In the genomic region with DNA sequence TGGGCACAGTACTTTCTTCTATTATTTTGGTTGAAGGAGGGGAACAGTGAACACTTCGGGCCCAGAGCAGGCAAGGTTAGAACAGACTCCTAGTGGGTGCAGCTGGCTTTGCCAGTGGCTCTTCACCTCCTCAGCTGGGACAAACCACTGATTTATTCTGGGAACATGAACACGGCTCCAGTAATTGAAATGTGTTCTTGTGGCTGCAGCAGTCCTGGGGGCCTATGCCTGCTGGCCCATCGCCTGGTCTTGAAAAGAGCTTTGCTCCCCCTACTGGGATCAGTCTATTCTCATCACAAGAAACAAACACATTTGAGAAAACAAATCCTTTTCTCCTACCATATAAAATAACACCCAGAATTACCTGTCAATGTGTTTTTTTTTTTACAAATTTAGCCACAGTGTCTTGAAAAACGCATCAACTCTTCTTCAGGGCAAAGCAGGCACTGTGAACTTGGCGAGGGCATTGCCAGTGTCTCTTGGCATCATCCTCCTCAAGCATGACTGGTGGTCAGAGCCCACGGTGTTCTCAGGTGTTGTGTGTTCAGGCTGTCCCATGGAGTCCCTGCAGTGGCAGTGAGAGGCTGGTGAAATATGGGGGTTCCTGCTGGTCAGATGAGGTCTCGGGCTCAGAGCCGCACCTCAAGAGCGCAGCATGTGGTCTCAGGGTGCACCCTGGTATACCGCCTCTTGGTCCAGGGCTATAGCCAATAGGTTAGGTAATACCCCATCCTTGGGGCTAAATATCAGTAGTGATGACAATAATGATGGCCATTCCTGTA, we compare ENCODE assay signal across 14 cellular contexts. TPM values are rescaled to one million over a fixed set of nuclear protein-coding genes. Genes with fewer than 3 reads are reported as not detected.
DNase-seq lines count a peak whose midpoint lies in the region; ATAC-seq, FAIRE-seq and TF ChIP-seq lines count a peak whose summit lies in the region.
"Had no signal": no experiment of that assay in that cellular context is flagged by ENCODE, and none has a peak within 500 bp of the region (broad histone marks: within the 10 kb centered on the region; RNA-seq: fewer than 3 reads in every experiment).

No MANE protein-coding gene starts in this region.

- no peaks in the 10 kb centered on the region for H3K4me1 ChIP-seq in BE2C
- no peaks in the 10 kb centered on the region; a peak in 1 of 7 replicates for H3K4me1 ChIP-seq in H1 (replicated peaks in 1 of 4; ENCODE audit: control insufficient read depth in 3 of 4, insufficient read depth in 4 of 4, low read length in 3 of 4)
- no peaks in the 10 kb centered on the region for H3K4me1 ChIP-seq in mesendoderm (ENCODE audit: control insufficient read depth, low read depth, low read length)

- H3K27me3 ChIP-seq in BE2C (no peaks in the 10 kb centered on the region), H1 (replicated peaks in 1 of 4; ENCODE audit: control insufficient read depth in 3 of 4, extremely low read depth in 1 of 4, insufficient read depth in 3 of 4, low read length in 3 of 4) (no peaks in the 10 kb centered on the region), mesendoderm (ENCODE audit: insufficient read depth, low read length, poor library complexity) (no peaks in the 10 kb centered on the region)

- DNase-seq in BE2C (peak; percentile 39), NCI-H1694 treated with DMSO at 0.1 percent for 48 hours (lab: John Stamatoyannopoulos, UW) (peak; percentile 48), H1 (ENCODE audit: low read depth in 1 of 2, low spot score in 2 of 2) (no peak), mesendoderm (peak; percentile 37), lower leg skin (ENCODE audit: low spot score in 2 of 2) (no peak), 8988T (no peak), OCI-M2 (lab: John Stamatoyannopoulos, UW; ENCODE audit: unreplicated experiment) (no peak)
- DNase-seq: activated gamma-delta T cell treated with Interleukin-2 at 50 U/mL for 16 hours, NCI-H774, SW 1271 had no signal

- no peak overlapping the region for H2AK5ac ChIP-seq in H1 (ENCODE audit: low read depth, low read length)
- H2AK5ac ChIP-seq in mesendoderm (ENCODE audit: low read length) = no peak overlapping the region

- ATAC-seq in HG03378 (IDR thresholded peaks at IDR 0.05; ENCODE audit: unreplicated experiment) = no peak

- TF ChIP-seq EP300 in H1 (IDR thresholded peaks at IDR 0.05; ENCODE audit: borderline replicate concordance in 1 of 2, low read depth in 2 of 2, low read length in 2 of 2) = no peak

- TF ChIP-seq CTCF in BE2C (IDR thresholded peaks at IDR 0.05; ENCODE audit: low read depth, low read length) (peak; percentile 39), H1 (IDR thresholded peaks at IDR 0.05; ENCODE audit: control extremely low read depth in 1 of 3, insufficient read depth in 1 of 3, low read depth in 1 of 3, low read length in 3 of 3) (peak in 1 of 3 experiments; percentile 9; a peak in 1 of 4 replicates), lower leg skin (IDR thresholded peaks at IDR 0.05) (no peak)

- POLR2A ChIA-PET in H1 (lab: Charles Lee; ENCODE audit: partially characterized antibody) = no interaction called here

- H4K8ac ChIP-seq in H1 (ENCODE audit: extremely low read depth, insufficient read depth, low read length) (no peak overlapping the region), mesendoderm (ENCODE audit: low read depth, low read length) (no peak overlapping the region)

- WGBS in H1 (ENCODE audit: extremely low coverage in 1 of 2, insufficient coverage in 1 of 2, insufficient read length in 1 of 2, insufficient replicate concordance in 2 of 2, low coverage in 1 of 2, low lambda C conversion rate in 2 of 2, missing lambda C conversion rate in 1 of 2), 2 experiments = 85% methylated on average over 10 of the region's 10 CpGs; no CpG with 5 or more reads in 1 of the 2 experiments
- WGBS in mesendoderm (ENCODE audit: extremely low coverage, insufficient coverage, low lambda C conversion rate) = no CpG with 5 or more reads among the region's 10 CpGs
- WGBS in lower leg skin, 2 donors = 74 to 87% methylated on average over 10 of the region's 10 CpGs

- H4K5ac ChIP-seq in H1 (ENCODE audit: insufficient read length, low read depth, low read length) (no peak overlapping the region), mesendoderm (ENCODE audit: low read length) (no peak overlapping the region)

- H3K4me3 ChIP-seq in BE2C (ENCODE audit: low read depth, low read length) = no peak overlapping the region
- no peak overlapping the region for H3K4me3 ChIP-seq in H1 (ENCODE audit: extremely low read depth in 1 of 4, insufficient read depth in 2 of 4, low read depth in 3 of 4, low read length in 4 of 4)
- no peak overlapping the region for H3K4me3 ChIP-seq in mesendoderm (ENCODE audit: low read length)
- H3K4me3 ChIP-seq in lower leg skin (ENCODE audit: low read depth, poor library complexity, severe bottlenecking) = no peak overlapping the region
- H3K4me3 ChIP-seq: skin epidermis had no signal

- no peaks in the 10 kb centered on the region for H3K79me1 ChIP-seq in H1 (ENCODE audit: low read depth, low read length)
- H3K79me1 ChIP-seq in mesendoderm (ENCODE audit: low read length) = no peaks in the 10 kb centered on the region

- no peak overlapping the region for H2BK5ac ChIP-seq in H1 (ENCODE audit: low read depth, low read length)
- H2BK5ac ChIP-seq in mesendoderm (ENCODE audit: low read length) = no peak overlapping the region

- H3K27ac ChIP-seq in H1 (ENCODE audit: low read depth, low read length) = no peak overlapping the region
- no peak overlapping the region for H3K27ac ChIP-seq in mesendoderm (ENCODE audit: low read depth, low read length)

- H3K56ac ChIP-seq in H1 (replicated peaks; ENCODE audit: insufficient read length, low read depth, low read length) = no peak overlapping the region
- H3K56ac ChIP-seq in mesendoderm (ENCODE audit: low read length) = no peak overlapping the region

- no peak overlapping the region for H3K18ac ChIP-seq in H1 (ENCODE audit: extremely low read depth, low read length)
- H3K18ac ChIP-seq in mesendoderm (ENCODE audit: low read length) = no peak overlapping the region

- peak; percentile 25 to 35; a peak in 3 of 4 replicates for TF ChIP-seq RAD21 in H1 (IDR thresholded peaks at IDR 0.05 in 1 of 2, conservative IDR thresholded peaks at IDR 0.05 in 1 of 2; ENCODE audit: low read depth in 2 of 2, low read length in 2 of 2)

- H2BK12ac ChIP-seq in H1 (ENCODE audit: low read depth, low read length) = no peak overlapping the region

- CTCF ChIA-PET in H1 (lab: Charles Lee; ENCODE audit: partially characterized antibody) = interaction anchor here (0.6 to 3.4 kb wide), 6 partner anchors 17 to 379 kb away, joined by 3 to 8 read pairs (median 4); partner anchors contain the start of gene RNF144A

- H3K9me3 ChIP-seq in BE2C (no peaks in the 10 kb centered on the region), H1 (ENCODE audit: insufficient read depth in 2 of 2, low read depth in 1 of 2, low read length in 1 of 2) (no peaks in the 10 kb centered on the region)

- H3K36me3 ChIP-seq in BE2C (peaks cover 9% of the 10 kb centered on the region), H1 (ENCODE audit: control insufficient read depth in 2 of 4, insufficient read depth in 4 of 4, low read length in 3 of 4) (no peaks in the 10 kb centered on the region), mesendoderm (ENCODE audit: control insufficient read depth, insufficient read depth, low read length) (no peaks in the 10 kb centered on the region)

- H3K14ac ChIP-seq in H1 (ENCODE audit: insufficient read length) = no peak overlapping the region

- no peak overlapping the region for H3K23ac ChIP-seq in H1 (ENCODE audit: insufficient read length)
- H3K23ac ChIP-seq in mesendoderm (ENCODE audit: low read length) = no peak overlapping the region

- intact Hi-C loops in lower leg skin (cut with DNase I; ENCODE audit: low total_unique reads) = no loop called here

- H2AFZ ChIP-seq in H1 (ENCODE audit: low read length) = no peak overlapping the region

- no peaks in the 10 kb centered on the region for H3K23me2 ChIP-seq in H1 (ENCODE audit: low read depth, low read length)

- H4K91ac ChIP-seq in H1 (replicated peaks; ENCODE audit: insufficient read length, low read length) = no peak overlapping the region

- H3K79me2 ChIP-seq in H1 (ENCODE audit: control insufficient read depth in 1 of 2, insufficient read depth in 2 of 2, low read length in 2 of 2) (no peaks in the 10 kb centered on the region), mesendoderm (ENCODE audit: control insufficient read depth, insufficient read depth, low read length) (no peaks in the 10 kb centered on the region)

- no peak overlapping the region for H3K9ac ChIP-seq in H1 (replicated peaks in 1 of 4; ENCODE audit: extremely low read depth in 1 of 4, low read depth in 3 of 4, low read length in 3 of 4)
- no peak overlapping the region for H3K9ac ChIP-seq in mesendoderm (ENCODE audit: low read length)

- TF ChIP-seq POLR2A in H1 (IDR thresholded peaks at IDR 0.05; ENCODE audit: control extremely low read depth in 1 of 2, low read depth in 2 of 2, low read length in 2 of 2) (no peak), lower leg skin (IDR thresholded peaks at IDR 0.05) (no peak)

- no peak overlapping the region for H2BK15ac ChIP-seq in H1 (ENCODE audit: low read length)
- no peak overlapping the region for H2BK15ac ChIP-seq in mesendoderm (replicated peaks; ENCODE audit: low read depth)

- H4K20me1 ChIP-seq in H1 (replicated peaks in 1 of 2; ENCODE audit: control insufficient read depth in 1 of 2, insufficient read depth in 2 of 2, low read length in 2 of 2) = peaks cover 0 to 1% of the 10 kb centered on the region in 2 experiments

- H2BK120ac ChIP-seq in H1 (replicated peaks; ENCODE audit: low read depth, low read length) = no peak overlapping the region
- no peak overlapping the region for H2BK120ac ChIP-seq in mesendoderm (ENCODE audit: low read depth, low read length)

- no peak for FAIRE-seq in H1 (lab: Jason Lieb, UNC)
- FAIRE-seq: GM18507, urothelium cell line had no signal

- H2BK20ac ChIP-seq in H1 (ENCODE audit: low read length) = no peak overlapping the region

- H3K4ac ChIP-seq in H1 (replicated peaks; ENCODE audit: insufficient read length, low read depth, low read length) (no peak overlapping the region), mesendoderm (ENCODE audit: low read depth, low read length) (no peak overlapping the region)

- no peak overlapping the region for H3K4me2 ChIP-seq in H1 (ENCODE audit: insufficient read depth in 1 of 2, low read depth in 2 of 2, low read length in 2 of 2)
- H3K4me2 ChIP-seq in mesendoderm (ENCODE audit: low read length) = no peak overlapping the region

RNA-seq across cellular contexts. Expression of gene RNF144A, which starts 51.3 kb away (rescaled TPM):
- 16.6 TPM for polyA plus RNA-seq in BE2C (2012; ENCODE audit: insufficient read depth, insufficient read length, low read depth)
- total RNA-seq in H1 (2021; fragmentation: NEBNext Ultra II Directional; extraction: Animal tissue kit (Norgen Biotek cat#: 25700)) = 15.0 and 15.1 TPM in 2 replicates
- polyA plus RNA-seq in H1 (2011; rRNA removed) = 14.0 and 14.1 TPM in 2 replicates
- 12.8 TPM for polyA plus RNA-seq in H1 (2011; cell fraction: cytosol; rRNA removed)
- 18.8 TPM for polyA plus RNA-seq in H1 (2011; cell fraction: nucleus; rRNA removed)
- 9.2 to 12.6 TPM (median 9.7 TPM) in 4 replicates for polyA plus RNA-seq in H1 (2012, experiment 1 of 2)
- polyA plus RNA-seq in H1 (2012, experiment 2 of 2) = 2.8 TPM
- 6.2 TPM for polyA plus RNA-seq in H1 (2013, experiment 1 of 2)
- polyA plus RNA-seq in H1 (2013, experiment 2 of 2) = 6.5 TPM
- 33.4 and 44.2 TPM in 2 replicates for polyA minus RNA-seq in H1 (2011; rRNA and poly(A)+ RNA removed)
- 18.0 TPM for polyA minus RNA-seq in H1 (2011; cell fraction: cytosol; rRNA and poly(A)+ RNA removed)
- polyA minus RNA-seq in H1 (2011; cell fraction: nucleus; rRNA and poly(A)+ RNA removed) = 37.8 TPM
- 6.3 TPM for polyA plus RNA-seq in mesendoderm (2013, experiment 1 of 2)
- polyA plus RNA-seq in mesendoderm (2013, experiment 2 of 2) = 6.0 TPM
- total RNA-seq in lower leg skin = 10 to 100 TPM in 1 of 4 donors, 1 to 10 TPM in 3; 5.2 to 10.9 (median 7.6) TPM

Comparison
In these comparisons a context has a peak if more than half of its experiments do, and no peak if none do; other contexts are left out.
1. DNase-seq: peak in BE2C (single experiment), NCI-H1694 treated with DMSO at 0.1 percent for 48 hours (single experiment) and mesendoderm (single experiment); none in H1 (0 of 2), lower leg skin (0 of 2), 8988T (single experiment) and OCI-M2 (single experiment).